In genomic region chr10:125628251-125629049, GRCh38 we compare ENCODE assay signal across 10 cellular contexts. TPM values are rescaled to one million over a fixed set of nuclear protein-coding genes. Genes with fewer than 3 reads are reported as not detected.
"Had no signal": no experiment of that assay in that cellular context is flagged by ENCODE, and none has a peak within 500 bp of the region (broad histone marks: within the 10 kb centered on the region; RNA-seq: fewer than 3 reads in every experiment).

No MANE protein-coding gene starts in this region.

- H3K4me3 Mint-ChIP-seq: GM23338, H9, HFFc6, IgD-negative memory B cell had no signal

- DNase-seq: H9, HCEC 1CT, HFFc6, KBM-7 had no signal

- H3K36me3 Mint-ChIP-seq: IgD-negative memory B cell had no signal

- H3K9me3 Mint-ChIP-seq: GM23338, H9, HFFc6 had no signal

- H3K4me1 Mint-ChIP-seq: IgD-negative memory B cell had no signal

- H3K4me3 ChIP-seq: GM23338 had no signal

- H2AFZ ChIP-seq: GM23338 had no signal

- H3K27ac Mint-ChIP-seq: GM23338, H9, HFFc6, IgD-negative memory B cell had no signal

- ATAC-seq: GM23338, HepG2 had no signal

- H3K27ac ChIP-seq: HL-60 had no signal

- H3K4me2 ChIP-seq: GM23338 had no signal

RNA-seq across cellular contexts. Expression of gene TEX36, which starts 54.5 kb away (rescaled TPM):
- total RNA-seq: GM23338, H1, H9, HepG2, HFFc6, HT1080 had no signal
